19 cellular contexts compared by ENCODE assay signal in genomic region chr16:50269769-50270509, GRCh38. TPM values are rescaled to one million over a fixed set of nuclear protein-coding genes. Genes with fewer than 3 reads are reported as not detected.
DNase-seq lines count a peak whose midpoint lies in the region; ATAC-seq, FAIRE-seq and TF ChIP-seq lines count a peak whose summit lies in the region.
"Had no signal": no experiment of that assay in that cellular context is flagged by ENCODE, and none has a peak within 500 bp of the region (broad histone marks: within the 10 kb centered on the region; RNA-seq: fewer than 3 reads in every experiment).

No MANE protein-coding gene starts in this region.

- TF ChIP-seq EP300 in K562 (IDR thresholded peaks at IDR 0.05; ENCODE audit: low read length) = no peak

- H2AFZ ChIP-seq in K562 (ENCODE audit: low read depth, low read length) = no peak overlapping the region
- no peak overlapping the region for H2AFZ ChIP-seq in osteoblast (ENCODE audit: low read length)
- no peak overlapping the region for H2AFZ ChIP-seq in PC-3 (ENCODE audit: low read length)

- 85% methylated on average over 12 of the region's 12 CpGs for WGBS in K562 (ENCODE audit: insufficient coverage, low coverage, missing lambda C conversion rate)

- ATAC-seq in K562 (no peak), GM19351 (IDR thresholded peaks at IDR 0.05; ENCODE audit: unreplicated experiment) (no peak), PC-3 (no peak)
- ATAC-seq: activated CD4-positive, CD25-positive, alpha-beta regulatory T cell treated with anti-CD3 and anti-CD28 coated beads, Interleukin-2, amount 50 U/mL, for 24 hours; body of pancreas had no signal

- TF ChIP-seq POLR2A in K562 (conservative IDR thresholded peaks at IDR 0.05) = no peak

- no peaks in the 10 kb centered on the region for H3F3A ChIP-seq in PC-3 (ENCODE audit: low read length, unreplicated experiment)

- H3K9me1 ChIP-seq in K562 (ENCODE audit: control insufficient read depth, insufficient read depth, low read length) = peaks cover 3% of the 10 kb centered on the region

- H3K36me3 ChIP-seq in H7 (replicated peaks; ENCODE audit: control insufficient read depth, insufficient read depth, low read length) (no peaks in the 10 kb centered on the region), K562 (ENCODE audit: control insufficient read depth, insufficient read depth, low read length) (peaks cover 42% of the 10 kb centered on the region; the same call in 2 of the 3 replicates), osteoblast (ENCODE audit: insufficient read depth, low read length) (no peaks in the 10 kb centered on the region), PC-3 (ENCODE audit: low read depth, low read length) (no peaks in the 10 kb centered on the region)

- H3K9ac ChIP-seq in K562 (ENCODE audit: insufficient read depth in 1 of 2, low read depth in 2 of 2, low read length in 2 of 2) (peak overlapping the region in 1 of 2 experiments; percentile 79; a peak in 1 of 4 replicates), PC-3 (ENCODE audit: low read length) (no peak overlapping the region)

- H3K36me3 Mint-ChIP-seq in activated CD4-positive, alpha-beta T cell treated with anti-CD3 and anti-CD28 coated beads, Interleukin-2, amount 10 ng/mL, durations not matched to agents 24 days and 14 days (ENCODE audit: low read depth) = peaks cover 21% of the 10 kb centered on the region

- peak overlapping the region; percentile 48 for H3K4me3 Mint-ChIP-seq in activated CD4-positive, alpha-beta T cell treated with anti-CD3 and anti-CD28 coated beads, Interleukin-2, amount 10 ng/mL, durations not matched to agents 24 days and 14 days

- H3K9me3 ChIP-seq in K562 (replicated peaks; ENCODE audit: control insufficient read depth, insufficient read depth, low read depth, low read length) (no peaks in the 10 kb centered on the region), osteoblast (ENCODE audit: low read depth, low read length) (no peaks in the 10 kb centered on the region), PC-3 (ENCODE audit: low read length) (no peaks in the 10 kb centered on the region)
- H3K9me3 ChIP-seq: body of pancreas, psoas muscle had no signal

- BruUV-seq in K562 (replicated peaks; lab: Mats Ljungman, UMichigan) (no TSS peak), PC-3 (replicated peaks; lab: Mats Ljungman, UMichigan) (no TSS peak)

- peaks cover 74% of the 10 kb centered on the region for H3K4me1 Mint-ChIP-seq in activated CD4-positive, alpha-beta T cell treated with anti-CD3 and anti-CD28 coated beads, Interleukin-2, amount 10 ng/mL, durations not matched to agents 24 days and 14 days

- in situ Hi-C loops in K562 (cut with MboI) = loop anchor here (25.0 kb wide), 1 partner anchor 1658 kb away; the partner anchor contains the start of gene N4BP1

- H3K4me2 ChIP-seq in K562 (ENCODE audit: insufficient read depth, low read length) (no peak overlapping the region), osteoblast (ENCODE audit: insufficient read depth, low read length) (no peak overlapping the region), PC-3 (ENCODE audit: low read length) (no peak overlapping the region)

- H3K9me3 Mint-ChIP-seq in activated CD4-positive, alpha-beta T cell treated with anti-CD3 and anti-CD28 coated beads, Interleukin-2, amount 10 ng/mL, durations not matched to agents 24 days and 14 days = no peaks in the 10 kb centered on the region
- H3K9me3 Mint-ChIP-seq: activated T-helper 2 cell treated with anti-CD3 and anti-CD28 coated beads, Interferon-gamma antibody, Interleukin-2, Interleukin-4, amounts not matched to agents 10 μg/mL and 5 μg/mL and 100 μg/mL, durations not matched to agents 14 hours and 24 hours and 36 hours; T-helper 1 cell treated with Interleukin-12 subunit alpha and Interleukin-12 subunit beta and Interleukin-4 antibody, amounts not matched to agents 30 μg/mL and 1 μg/mL, for 36 hours had no signal

- H3K4me1 ChIP-seq in K562 (replicated peaks in 1 of 2; ENCODE audit: control insufficient read depth in 2 of 2, insufficient read depth in 2 of 2, low read length in 2 of 2) = peaks cover 47 to 91% of the 10 kb centered on the region in 2 experiments
- H3K4me1 ChIP-seq in osteoblast (ENCODE audit: insufficient read depth, low read length) = peaks cover 19% of the 10 kb centered on the region
- H3K4me1 ChIP-seq in PC-3 (ENCODE audit: insufficient read depth, low read length) = 0 out of 2 replicates have a peak, but pooled peaks cover 6% of the 10 kb centered on the region
- H3K4me1 ChIP-seq: body of pancreas, psoas muscle had no signal

- H3K27ac ChIP-seq in K562 (ENCODE audit: extremely low read depth, low read depth, low read length) = no peak overlapping the region
- H3K27ac ChIP-seq in osteoblast (ENCODE audit: low read depth, low read length) = no peak overlapping the region
- H3K27ac ChIP-seq in PC-3 (ENCODE audit: low read length) = no peak overlapping the region
- H3K27ac ChIP-seq: body of pancreas, psoas muscle had no signal

- TF ChIP-seq RAD21 in K562 (CRISPR knock-in tag; conservative IDR thresholded peaks at IDR 0.05 in 1 of 2, IDR thresholded peaks at IDR 0.05 in 1 of 2) = no peak

- TF ChIP-seq CTCF in K562 (IDR thresholded peaks at IDR 0.05 in 2 of 3, conservative IDR thresholded peaks at IDR 0.05 in 1 of 3; ENCODE audit: insufficient read depth in 2 of 3, low read depth in 1 of 3, low read length in 3 of 3) (no peak), osteoblast (IDR thresholded peaks at IDR 0.05; ENCODE audit: extremely low read depth, low read depth, low read length) (no peak), PC-3 (conservative IDR thresholded peaks at IDR 0.05; ENCODE audit: low read depth, low read length) (no peak)

- no peaks in the 10 kb centered on the region for H3K27me3 Mint-ChIP-seq in activated CD4-positive, alpha-beta T cell treated with anti-CD3 and anti-CD28 coated beads, Interleukin-2, amount 10 ng/mL, durations not matched to agents 24 days and 14 days

- H3K27me3 ChIP-seq in H7 (ENCODE audit: control insufficient read depth, insufficient read depth, low read length) = no peaks in the 10 kb centered on the region
- no peaks in the 10 kb centered on the region for H3K27me3 ChIP-seq in K562 (ENCODE audit: control insufficient read depth in 2 of 2, insufficient read depth in 2 of 2, low read length in 2 of 2)
- no peaks in the 10 kb centered on the region for H3K27me3 ChIP-seq in osteoblast (ENCODE audit: insufficient read depth, low read length)
- no peaks in the 10 kb centered on the region for H3K27me3 ChIP-seq in PC-3 (ENCODE audit: low read length)
- H3K27me3 ChIP-seq: body of pancreas had no signal

- peak overlapping the region; percentile 51 for H3K27ac Mint-ChIP-seq in activated CD4-positive, alpha-beta T cell treated with anti-CD3 and anti-CD28 coated beads, Interleukin-2, amount 10 ng/mL, durations not matched to agents 24 days and 14 days

- no peaks in the 10 kb centered on the region for H3K9me2 ChIP-seq in PC-3 (replicated peaks; ENCODE audit: low read length)

- H3K79me2 ChIP-seq in K562 (ENCODE audit: control insufficient read depth, insufficient read depth, low read length) (peaks cover 100% of the 10 kb centered on the region), osteoblast (ENCODE audit: insufficient read depth, low read length) (peaks cover 75% of the 10 kb centered on the region), PC-3 (ENCODE audit: low read length) (0 out of 2 replicates have a peak, but pooled peaks cover 9% of the 10 kb centered on the region)

- H4K20me1 ChIP-seq in K562 (replicated peaks; ENCODE audit: control insufficient read depth, insufficient read depth, low read length) (peaks cover 16% of the 10 kb centered on the region; the same call in 1 of the 2 replicates), osteoblast (ENCODE audit: insufficient read depth, low read length) (peaks cover 37% of the 10 kb centered on the region), PC-3 (ENCODE audit: low read length) (no peaks in the 10 kb centered on the region)

- H3K4me3 ChIP-seq in H7 (ENCODE audit: insufficient read depth, low read depth, low read length) (no peak overlapping the region), K562 (no peak overlapping the region), osteoblast (ENCODE audit: insufficient read depth, low read length) (no peak overlapping the region), PC-3 (ENCODE audit: low read length) (no peak overlapping the region)
- H3K4me3 ChIP-seq: body of pancreas, psoas muscle had no signal

- no peak for FAIRE-seq in K562 (lab: Jason Lieb, UNC)
- FAIRE-seq: urothelium cell line had no signal

- intact Hi-C loops in activated CD4-positive, alpha-beta T cell treated with anti-CD3 and anti-CD28 coated beads, Interleukin-2, amount 10 ng/mL, durations not matched to agents 24 days and 14 days (cut with micrococcal nuclease) = loop anchor here (5.0 kb wide), 3 partner anchors 58 to 412 kb away; partner anchors contain the start of genes BRD7 and SNX20
- intact Hi-C loops in K562 (cut with micrococcal nuclease) = no loop called here
- intact Hi-C loops in PC-3 (cut with micrococcal nuclease) = no loop called here

- CTCF ChIA-PET in K562 (lab: Yijun Ruan, JAX; ENCODE audit: low intra/inter-chr PET ratio) (no interaction called here), PC-3 (lab: Charles Lee) (interaction anchor here (0.6 kb wide), 1 partner anchor 99 kb away, joined by 11 read pairs; the partner anchor contains the start of gene BRD7)

- POLR2A ChIA-PET in K562 (lab: Yijun Ruan, JAX) = interaction anchor here (0.6 to 2.8 kb wide), 5 partner anchors 10 to 226 kb away, joined by 4 to 13 read pairs (median 5); no protein-coding TSS in a partner anchor
- POLR2A ChIA-PET in PC-3 (lab: Charles Lee; ENCODE audit: unreplicated experiment) = no interaction called here

- no peak for DNase-seq in activated CD4-positive, alpha-beta T cell treated with anti-CD3 and anti-CD28 coated beads, Interleukin-2, amount 10 ng/mL, durations not matched to agents 24 days and 14 days
- no peak for DNase-seq in activated CD4-positive, alpha-beta T cell treated with anti-CD3 and anti-CD28 coated beads for 1 hour
- DNase-seq in H7 = peak; percentile 22
- DNase-seq in K562 (ENCODE audit: extremely low read depth in 1 of 4, low spot score in 3 of 4) = no peak
- DNase-seq in osteoblast (ENCODE audit: insufficient read length, low spot score, missing footprints) = peak; percentile 13
- DNase-seq in PC-3 = no peak
- DNase-seq in NAMALWA (ENCODE audit: low spot score) = no peak
- DNase-seq: body of pancreas; dermis blood vessel endothelial cell; KBM-7; NK-92 treated with Interleukin-12 subunit alpha and Interleukin-12 subunit beta, amount 100 ng/mL, for 24 hours; stimulated activated CD4-positive, alpha-beta T cell treated with anti-CD3 and anti-CD28 coated beads, Interleukin-12 subunit alpha, Interleukin-12 subunit beta, amount 100 ng/mL, for 4 hours; stimulated activated naive CD4-positive, alpha-beta T cell treated with Interleukin-2 at 50 U/mL for 16 hours had no signal

RNA-seq across cellular contexts. Expression of gene ADCY7, which starts 3.6 kb away (rescaled TPM):
- 85.6 and 86.2 TPM in 2 replicates for total RNA-seq in activated CD4-positive, alpha-beta T cell treated with anti-CD3 and anti-CD28 coated beads, Interleukin-2, amount 10 ng/mL, durations not matched to agents 24 days and 14 days
- total RNA-seq in H7 (2014; rRNA removed; shearing (Covaris generic)) = 2.2 and 2.5 TPM in 2 replicates
- total RNA-seq in K562 (2011; cell fraction: chromatin; rRNA removed; ENCODE audit: low replicate concordance) = 155 and 371 TPM in 2 replicates
- 245 and 277 TPM in 2 replicates for total RNA-seq in K562 (2011; cell fraction: nucleolus; rRNA removed)
- 151 and 184 TPM in 2 replicates for total RNA-seq in K562 (2011; cell fraction: nucleoplasm; rRNA removed)
- total RNA-seq in K562 (2014; rRNA removed) (59.0 and 73.5 TPM in 2 replicates), K562 (2014; rRNA removed; fragmentation: Illumina TruSeq; extraction: Trizol) (15.9 and 19.0 TPM in 2 replicates), K562 (2015; rRNA removed; fragmentation: Illumina TruSeq; extraction: Trizol) (28.6 and 29.9 TPM in 2 replicates), K562 (2021) (104 and 108 TPM in 2 replicates), osteoblast (49.5 and 51.0 TPM in 2 replicates), PC-3 (2014; rRNA removed) (13.1 and 14.1 TPM in 2 replicates)
- polyA plus RNA-seq in K562 (2011; rRNA removed) (28.6 and 31.0 TPM in 2 replicates), K562 (2014; fragmentation: Illumina TruSeq; extraction: Trizol) (26.4 and 37.3 TPM in 2 replicates), K562 (2014; fragmentation: Nextera tagmentation; extraction: Ambion mirVana) (1 to 10 TPM; 2.3 to 2.4 TPM), K562 (2014; rRNA removed) (49.4 and 64.0 TPM in 2 replicates)
- polyA plus RNA-seq in K562 (2011; cell fraction: cytosol; rRNA removed) = 19.2 and 48.3 TPM in 2 replicates
- 193 and 347 TPM in 2 replicates for polyA plus RNA-seq in K562 (2011; cell fraction: nucleus; rRNA removed)
- 53.4 and 59.6 TPM in 2 replicates for polyA plus RNA-seq in K562 (2012)
- 27.7 and 54.0 TPM in 2 replicates for polyA minus RNA-seq in K562 (2011; rRNA and poly(A)+ RNA removed)
- polyA minus RNA-seq in K562 (2011; cell fraction: cytosol; rRNA and poly(A)+ RNA removed) = 42.4 and 51.4 TPM in 2 replicates
- 109 TPM in 2 replicates for polyA minus RNA-seq in K562 (2011; cell fraction: nucleus; rRNA and poly(A)+ RNA removed)

Comparison
In these comparisons a context has a peak if more than half of its experiments do, and no peak if none do; other contexts are left out.
1. DNase-seq: peak in H7 (single experiment) and osteoblast (single experiment); none in activated CD4-positive, alpha-beta T cell treated with anti-CD3 and anti-CD28 coated beads, Interleukin-2, amount 10 ng/mL, durations not matched to agents 24 days and 14 days (single experiment), activated CD4-positive, alpha-beta T cell treated with anti-CD3 and anti-CD28 coated beads for 1 hour (single experiment), K562 (0 of 4), PC-3 (single experiment) and NAMALWA (single experiment).